In the genomic region with DNA sequence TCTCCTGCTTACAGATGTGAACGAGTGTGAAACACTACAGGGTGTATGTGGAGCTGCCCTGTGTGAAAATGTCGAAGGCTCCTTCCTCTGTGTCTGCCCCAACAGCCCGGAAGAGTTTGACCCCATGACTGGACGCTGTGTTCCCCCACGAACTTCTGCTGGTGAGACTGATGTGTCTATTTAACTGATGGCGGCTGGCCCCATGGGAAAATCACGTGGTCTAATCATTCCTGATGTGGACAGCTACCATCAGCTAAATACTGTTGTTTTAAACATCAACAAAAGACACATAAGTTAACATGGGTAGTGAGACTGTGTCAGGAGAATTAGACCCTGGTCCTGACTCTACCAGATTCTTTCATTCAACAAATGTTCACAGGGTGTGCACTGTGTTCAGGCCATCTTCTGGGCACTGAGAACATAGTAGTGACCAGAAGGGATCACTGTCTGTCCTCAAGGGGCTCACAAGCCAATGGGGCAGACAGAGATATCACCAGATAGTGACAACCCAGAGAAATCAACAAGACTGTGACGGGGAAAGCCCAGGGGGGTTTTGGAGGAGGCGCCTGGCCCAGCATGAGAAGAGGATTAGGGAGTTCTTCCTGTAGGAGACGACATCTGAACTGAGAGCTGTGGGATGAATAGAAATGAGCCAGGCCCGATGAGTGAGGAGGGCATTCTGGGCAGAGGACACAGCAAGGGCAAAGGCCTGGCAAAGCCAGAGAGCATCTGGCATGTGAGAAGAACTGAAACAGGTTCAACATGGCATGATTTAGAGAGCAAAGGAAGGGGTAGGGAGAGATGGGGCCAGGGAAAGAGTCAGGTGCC, we compare ENCODE assay signal across 27 cellular contexts. TPM values are rescaled to one million over a fixed set of nuclear protein-coding genes. Genes with fewer than 3 reads are reported as not detected.
DNase-seq lines count a peak whose midpoint lies in the region; ATAC-seq, FAIRE-seq and TF ChIP-seq lines count a peak whose summit lies in the region.
"Had no signal": no experiment of that assay in that cellular context is flagged by ENCODE, and none has a peak within 500 bp of the region (broad histone marks: within the 10 kb centered on the region; RNA-seq: fewer than 3 reads in every experiment).

No MANE protein-coding gene starts in this region.

- TF ChIP-seq POLR2A in GM12892 (IDR thresholded peaks at IDR 0.05; ENCODE audit: low read depth, low read length) (no peak), tibial nerve (IDR thresholded peaks at IDR 0.05) (no peak)

- H3K4me1 ChIP-seq in tibial nerve, result peaks cover 0 to 54% (median 10%) of the 10 kb centered on the region in 4 donors
- H3K4me1 ChIP-seq: ascending aorta had no signal

- peaks cover 44% of the 10 kb centered on the region for H3K36me3 Mint-ChIP-seq in activated CD8-positive, alpha-beta T cell treated with anti-CD3 and anti-CD28 coated beads for 36 hours (ENCODE audit: low read depth)
- H3K36me3 Mint-ChIP-seq in activated CD8-positive, alpha-beta T cell treated with anti-CD3 and anti-CD28 coated beads, Interleukin-2, amount 10 ng/mL, durations not matched to agents 7 days and 5 days (ENCODE audit: low read depth), result peaks cover 13% of the 10 kb centered on the region
- peaks cover 34% of the 10 kb centered on the region for H3K36me3 Mint-ChIP-seq in activated naive CD8-positive, alpha-beta T cell treated with anti-CD3 and anti-CD28 coated beads, Interleukin-2, amount 50 U/mL, for 24 hours (ENCODE audit: low read depth)
- peaks cover 24% of the 10 kb centered on the region for H3K36me3 Mint-ChIP-seq in memory B cell

- WGBS in tibial nerve, 2 donors, result 69 to 76% methylated on average over 10 to 11 of the region's 11 CpGs

- no peak for TF ChIP-seq EP300 in tibial nerve (IDR thresholded peaks at IDR 0.05)

- CTCF ChIA-PET in activated CD8-positive, alpha-beta T cell treated with anti-CD3 and anti-CD28 coated beads for 36 hours (lab: Charles Lee), result interaction anchor here (0.8 to 11.3 kb wide), 2 partner anchors 15 to 45 kb away, joined by 3 to 126 read pairs; no protein-coding TSS in a partner anchor
- CTCF ChIA-PET in activated CD8-positive, alpha-beta T cell treated with anti-CD3 and anti-CD28 coated beads, Interleukin-2, amount 10 ng/mL, durations not matched to agents 7 days and 5 days (lab: Charles Lee), result interaction anchor here (1.4 to 4.8 kb wide), 3 partner anchors 10 to 15 kb away, joined by 3 to 60 read pairs (median 5); no protein-coding TSS in a partner anchor

- no peaks in the 10 kb centered on the region for H3K27me3 ChIP-seq in tibial nerve
- H3K27me3 ChIP-seq: ascending aorta; BLaER1 treated with 17β-estradiol and CSF1 and Interleukin-3, amounts not matched to agents 10 nM and 100 nM had no signal

- no peak overlapping the region for H3K4me3 ChIP-seq in tibial nerve
- H3K4me3 ChIP-seq: ascending aorta; BLaER1 treated with 17β-estradiol and CSF1 and Interleukin-3, amounts not matched to agents 10 nM and 100 nM; dorsolateral prefrontal cortex; PC-9; skin epidermis had no signal

- H3K27ac Mint-ChIP-seq in activated CD8-positive, alpha-beta T cell treated with anti-CD3 and anti-CD28 coated beads for 36 hours, result peak overlapping the region; percentile 71
- no peak overlapping the region for H3K27ac Mint-ChIP-seq in activated CD8-positive, alpha-beta T cell treated with anti-CD3 and anti-CD28 coated beads, Interleukin-2, amount 10 ng/mL, durations not matched to agents 7 days and 5 days
- H3K27ac Mint-ChIP-seq in activated naive CD8-positive, alpha-beta T cell treated with anti-CD3 and anti-CD28 coated beads, Interleukin-2, amount 50 U/mL, for 24 hours, result peak overlapping the region; percentile 83
- peak overlapping the region; percentile 4 for H3K27ac Mint-ChIP-seq in memory B cell
- H3K27ac Mint-ChIP-seq: progenitor cell of endocrine pancreas; stimulated activated naive B cell treated with anti-CD40 and anti-IgM and Interleukin-4, amounts not matched to agents 10 μg/mL and 1 μg/mL and 100 μg/mL, for 72 hours had no signal

- no peak overlapping the region for H3K4me3 Mint-ChIP-seq in activated CD8-positive, alpha-beta T cell treated with anti-CD3 and anti-CD28 coated beads for 36 hours
- no peak overlapping the region for H3K4me3 Mint-ChIP-seq in activated CD8-positive, alpha-beta T cell treated with anti-CD3 and anti-CD28 coated beads, Interleukin-2, amount 10 ng/mL, durations not matched to agents 7 days and 5 days
- H3K4me3 Mint-ChIP-seq in activated naive CD8-positive, alpha-beta T cell treated with anti-CD3 and anti-CD28 coated beads, Interleukin-2, amount 50 U/mL, for 24 hours, result no peak overlapping the region
- H3K4me3 Mint-ChIP-seq in memory B cell, result no peak overlapping the region
- H3K4me3 Mint-ChIP-seq: stimulated activated naive B cell treated with anti-CD40 and anti-IgM and Interleukin-4, amounts not matched to agents 10 μg/mL and 1 μg/mL and 100 μg/mL, for 72 hours had no signal

- FAIRE-seq in GM12892 (lab: Jason Lieb, UNC), result peak; percentile 69
- FAIRE-seq: HTR-8/SVneo had no signal

- H3K4me1 Mint-ChIP-seq in activated CD8-positive, alpha-beta T cell treated with anti-CD3 and anti-CD28 coated beads for 36 hours (ENCODE audit: low read depth), result peaks cover 22% of the 10 kb centered on the region
- H3K4me1 Mint-ChIP-seq in activated CD8-positive, alpha-beta T cell treated with anti-CD3 and anti-CD28 coated beads, Interleukin-2, amount 10 ng/mL, durations not matched to agents 7 days and 5 days (ENCODE audit: low read depth), result peaks cover 11% of the 10 kb centered on the region
- H3K4me1 Mint-ChIP-seq in activated naive CD8-positive, alpha-beta T cell treated with anti-CD3 and anti-CD28 coated beads, Interleukin-2, amount 50 U/mL, for 24 hours, result peaks cover 39% of the 10 kb centered on the region
- peaks cover 9% of the 10 kb centered on the region for H3K4me1 Mint-ChIP-seq in memory B cell

- H3K36me3 ChIP-seq in tibial nerve, result peaks cover 0 to 80% (median 24%) of the 10 kb centered on the region in 3 donors

- no peaks in the 10 kb centered on the region for H3K9me3 Mint-ChIP-seq in activated CD8-positive, alpha-beta T cell treated with anti-CD3 and anti-CD28 coated beads for 36 hours
- H3K9me3 Mint-ChIP-seq in activated CD8-positive, alpha-beta T cell treated with anti-CD3 and anti-CD28 coated beads, Interleukin-2, amount 10 ng/mL, durations not matched to agents 7 days and 5 days (ENCODE audit: insufficient read depth), result no peaks in the 10 kb centered on the region
- H3K9me3 Mint-ChIP-seq in activated naive CD8-positive, alpha-beta T cell treated with anti-CD3 and anti-CD28 coated beads, Interleukin-2, amount 50 U/mL, for 24 hours, result no peaks in the 10 kb centered on the region
- no peaks in the 10 kb centered on the region for H3K9me3 Mint-ChIP-seq in memory B cell
- H3K9me3 Mint-ChIP-seq: stimulated activated naive B cell treated with anti-CD40 and anti-IgM and Interleukin-4, amounts not matched to agents 10 μg/mL and 1 μg/mL and 100 μg/mL, for 72 hours had no signal

- no peak for TF ChIP-seq CTCF in activated CD8-positive, alpha-beta T cell treated with anti-CD3 and anti-CD28 coated beads for 36 hours (IDR thresholded peaks at IDR 0.05)
- no peak for TF ChIP-seq CTCF in tibial nerve (IDR thresholded peaks at IDR 0.05)

- no peaks in the 10 kb centered on the region for H3K27me3 Mint-ChIP-seq in activated CD8-positive, alpha-beta T cell treated with anti-CD3 and anti-CD28 coated beads for 36 hours
- no peaks in the 10 kb centered on the region for H3K27me3 Mint-ChIP-seq in activated CD8-positive, alpha-beta T cell treated with anti-CD3 and anti-CD28 coated beads, Interleukin-2, amount 10 ng/mL, durations not matched to agents 7 days and 5 days (ENCODE audit: low read depth)
- no peaks in the 10 kb centered on the region for H3K27me3 Mint-ChIP-seq in activated naive CD8-positive, alpha-beta T cell treated with anti-CD3 and anti-CD28 coated beads, Interleukin-2, amount 50 U/mL, for 24 hours
- H3K27me3 Mint-ChIP-seq in memory B cell, result no peaks in the 10 kb centered on the region
- H3K27me3 Mint-ChIP-seq: stimulated activated naive B cell treated with anti-CD40 and anti-IgM and Interleukin-4, amounts not matched to agents 10 μg/mL and 1 μg/mL and 100 μg/mL, for 72 hours had no signal

- intact Hi-C loops in activated CD8-positive, alpha-beta T cell treated with anti-CD3 and anti-CD28 coated beads for 36 hours (cut with micrococcal nuclease), result no loop called here

- POLR2A ChIA-PET in activated CD8-positive, alpha-beta T cell treated with anti-CD3 and anti-CD28 coated beads for 36 hours (lab: Charles Lee), result interaction anchor here (0.6 to 1.1 kb wide), 4 partner anchors 10 to 115 kb away, joined by 3 to 4 read pairs (median 3); no protein-coding TSS in a partner anchor
- POLR2A ChIA-PET in activated CD8-positive, alpha-beta T cell treated with anti-CD3 and anti-CD28 coated beads, Interleukin-2, amount 10 ng/mL, durations not matched to agents 7 days and 5 days (lab: Charles Lee), result interaction anchor here (0.6 kb wide), 1 partner anchor 159 kb away, joined by 3 read pairs; a partner anchor contains a TSS

- peak overlapping the region in 1 of 4 donors; percentile 3 for H3K27ac ChIP-seq in tibial nerve
- H3K27ac ChIP-seq: ascending aorta; BLaER1 treated with 17β-estradiol and CSF1 and Interleukin-3, amounts not matched to agents 10 nM and 100 nM; dorsolateral prefrontal cortex; PC-9; skin epidermis had no signal

- no peak for DNase-seq in activated CD8-positive, alpha-beta T cell treated with anti-CD3 and anti-CD28 coated beads for 36 hours
- no peak for DNase-seq in activated CD8-positive, alpha-beta T cell treated with anti-CD3 and anti-CD28 coated beads, Interleukin-2, amount 10 ng/mL, durations not matched to agents 7 days and 5 days
- DNase-seq in GM12892 (ENCODE audit: insufficient read length), result no peak
- no peak for DNase-seq in activated naive CD8-positive, alpha-beta T cell treated with anti-CD3 and anti-CD28 coated beads, Interleukin-2, amount 50 U/mL, for 24 hours
- no peak for DNase-seq in memory B cell (ENCODE audit: low spot score in 2 of 2)
- DNase-seq in tibial nerve (ENCODE audit: low spot score in 2 of 2), result no peak
- DNase-seq: activated CD4-positive, alpha-beta T cell treated with anti-CD3 and anti-CD28 coated beads for 1 hour; activated effector memory CD4-positive, alpha-beta T cell treated with anti-CD3 and anti-CD28 coated beads, Interleukin-2, amount 50 U/mL, for 16 hours; Calu3; dorsolateral prefrontal cortex; H7; KG1; mammary epithelial cell; MM.1S; NCI-H1436 treated with DMSO at 0.1 percent for 48 hours; NCI-H2171; NCI-H510A treated with DMSO at 0.1 percent for 48 hours; PC-9; SIG-M5; stimulated activated naive B cell treated with anti-CD40 and anti-IgM and Interleukin-4, amounts not matched to agents 10 μg/mL and 1 μg/mL and 100 μg/mL, for 72 hours had no signal

- ATAC-seq in activated CD8-positive, alpha-beta T cell treated with anti-CD3 and anti-CD28 coated beads for 36 hours, result no peak
- no peak for ATAC-seq in activated CD8-positive, alpha-beta T cell treated with anti-CD3 and anti-CD28 coated beads, Interleukin-2, amount 10 ng/mL, durations not matched to agents 7 days and 5 days
- ATAC-seq in activated naive CD8-positive, alpha-beta T cell treated with anti-CD3 and anti-CD28 coated beads, Interleukin-2, amount 50 U/mL, for 24 hours, result no peak
- no peak for ATAC-seq in memory B cell (ENCODE audit: low read depth)
- no peak for ATAC-seq in GM19023 (IDR thresholded peaks at IDR 0.05; ENCODE audit: unreplicated experiment)
- no peak for ATAC-seq in HG02571 (IDR thresholded peaks at IDR 0.05; ENCODE audit: unreplicated experiment)

- H3K9me3 ChIP-seq in tibial nerve, result no peaks in the 10 kb centered on the region
- H3K9me3 ChIP-seq: ascending aorta; BLaER1 treated with 17β-estradiol and CSF1 and Interleukin-3, amounts not matched to agents 10 nM and 100 nM had no signal

RNA-seq across cellular contexts. Expression of a gene that starts 18.4 kb away (rescaled TPM):
- 100 to 1,000 TPM; 117 to 121 TPM for total RNA-seq in activated CD8-positive, alpha-beta T cell treated with anti-CD3 and anti-CD28 coated beads for 36 hours
- 10 to 100 TPM; 54.3 to 54.7 TPM for total RNA-seq in activated CD8-positive, alpha-beta T cell treated with anti-CD3 and anti-CD28 coated beads, Interleukin-2, amount 10 ng/mL, durations not matched to agents 7 days and 5 days
- polyA plus RNA-seq in GM12892 (2012; ENCODE audit: missing spikeins), result 7.4 TPM
- total RNA-seq in tibial nerve, result 1,000 to 10,000 TPM in 2 of 4 donors, 100 to 1,000 TPM in 2; 851 to 1,504 (median 1,156) TPM

RNA-seq across cellular contexts. Expression of a gene that starts 42.9 kb away (rescaled TPM):
- 10 to 100 TPM; 82.8 to 89.3 TPM for total RNA-seq in activated CD8-positive, alpha-beta T cell treated with anti-CD3 and anti-CD28 coated beads for 36 hours
- 100 to 1,000 TPM; 116 to 124 TPM for total RNA-seq in activated CD8-positive, alpha-beta T cell treated with anti-CD3 and anti-CD28 coated beads, Interleukin-2, amount 10 ng/mL, durations not matched to agents 7 days and 5 days
- 38.2 TPM for polyA plus RNA-seq in GM12892 (2012; ENCODE audit: missing spikeins)
- 100 to 1,000 TPM in 1 of 4 donors, 10 to 100 TPM in 3; 40.8 to 129 (median 51.2) TPM for total RNA-seq in tibial nerve

Comparison
In these comparisons a context has a peak if more than half of its experiments do, and no peak if none do; other contexts are left out.
1. RNA of a gene that starts 18.4 kb away (total RNA-seq): 851 to 1,504 TPM in tibial nerve; 117 to 121 TPM in activated CD8-positive, alpha-beta T cell treated with anti-CD3 and anti-CD28 coated beads for 36 hours and 54.3 to 54.7 TPM in activated CD8-positive, alpha-beta T cell treated with anti-CD3 and anti-CD28 coated beads, Interleukin-2, amount 10 ng/mL, durations not matched to agents 7 days and 5 days; every median in the first group is over 4 times any median in the second.